In genomic region chr13:22926176-22927007, GRCh38 we compare ENCODE assay signal across 8 cellular contexts.
DNase-seq lines count a peak whose midpoint lies in the region; ATAC-seq and TF ChIP-seq lines count a peak whose summit lies in the region.

No MANE protein-coding gene starts in this region.

- peak overlapping the region; percentile 63 for H3K4me3 ChIP-seq in left ventricle myocardium inferior
- peak overlapping the region; percentile 26 to 28 for H3K4me3 ChIP-seq in prostate gland

- H3K4me1 ChIP-seq in left ventricle myocardium inferior (peaks cover 4% of the 10 kb centered on the region), prostate gland (replicated peaks) (no peaks in the 10 kb centered on the region)

- TF ChIP-seq CTCF in left ventricle myocardium inferior (IDR thresholded peaks at IDR 0.05; ENCODE audit: borderline replicate concordance) (no peak), prostate gland (IDR thresholded peaks at IDR 0.05) (no peak)

- peak overlapping the region; percentile 48 for H3K27ac ChIP-seq in left ventricle myocardium inferior (replicated peaks)
- peak overlapping the region in 1 of 2 donors; percentile 49 for H3K27ac ChIP-seq in prostate gland

- H3K9me3 ChIP-seq in left ventricle myocardium inferior (replicated peaks) (no peaks in the 10 kb centered on the region), prostate gland (no peaks in the 10 kb centered on the region)

- no peak for TF ChIP-seq POLR2A in prostate gland (IDR thresholded peaks at IDR 0.05)

- H3K36me3 ChIP-seq in left ventricle myocardium inferior: no peaks in the 10 kb centered on the region
- no peaks in the 10 kb centered on the region for H3K36me3 ChIP-seq in prostate gland

- 13% methylated on average over 52 of the region's 70 CpGs for WGBS in prostate gland

- intact Hi-C loops in left ventricle myocardium inferior (cut with micrococcal nuclease) (no loop called here), prostate gland (cut with DNase I) (no loop called here)

- H3K27me3 ChIP-seq in left ventricle myocardium inferior (ENCODE audit: low read depth): peaks cover 16% of the 10 kb centered on the region
- H3K27me3 ChIP-seq in prostate gland (replicated peaks; ENCODE audit: insufficient read depth): no peaks in the 10 kb centered on the region

- DNase-seq in GM03348 (ENCODE audit: low spot score) (peak; percentile 60), NCI-H510A (lab: John Stamatoyannopoulos, UW) (peak; percentile 37), left ventricle myocardium inferior (peak; percentile 82), prostate gland (ENCODE audit: low spot score) (peak; percentile 36), NCI-H2171 treated with DMSO at 0.1 percent for 48 hours (lab: John Stamatoyannopoulos, UW) (no peak), GM19238 (ENCODE audit: insufficient read length, low spot score) (no peak), NCI-H1092 (lab: John Stamatoyannopoulos, UW) (no peak)

- ATAC-seq in HG02763 (IDR thresholded peaks at IDR 0.05; ENCODE audit: unreplicated experiment): no peak

Comparison
In these comparisons a context has a peak if more than half of its experiments do, and no peak if none do; other contexts are left out.
1. DNase-seq: peak in GM03348 (single experiment), NCI-H510A (single experiment), left ventricle myocardium inferior (single experiment) and prostate gland (single experiment); none in NCI-H2171 treated with DMSO at 0.1 percent for 48 hours (single experiment), GM19238 (single experiment) and NCI-H1092 (single experiment).